In genomic region chr6:158554611-158555361, GRCh38 we compare ENCODE assay signal across 1 cellular context.
TF ChIP-seq lines count a peak whose summit lies in the region.

No MANE protein-coding gene starts in this region.

TF ChIP-seq in HepG2, 621 proteins besides CTCF, POLR2A, EP300 and RAD21 (continued from another document and continues in another):
- peak in 1 of 2 experiments; percentile 55; a peak in 1 of 4 replicates for TF ChIP-seq KLF16 (CRISPR knock-in tag; IDR thresholded peaks at IDR 0.05)
- peak; percentile 74; the same call in 1 of the 2 replicates for TF ChIP-seq ZFP36L1 (CRISPR knock-in tag; IDR thresholded peaks at IDR 0.05)
- peak; percentile 65; the same call in 1 of the 2 replicates for TF ChIP-seq ZNF652 (CRISPR knock-in tag; IDR thresholded peaks at IDR 0.05; ENCODE audit: borderline replicate concordance, low read depth)
- TF ChIP-seq MIER2 (CRISPR knock-in tag; IDR thresholded peaks at IDR 0.05) = peak; percentile 80; the same call in 1 of the 2 replicates
- peak; percentile 88 for TF ChIP-seq ZNF317 (CRISPR knock-in tag; IDR thresholded peaks at IDR 0.05)
- no peak for TF ChIP-seq LBX2 (CRISPR knock-in tag; IDR thresholded peaks at IDR 0.05; ENCODE audit: borderline replicate concordance)
- TF ChIP-seq TRIM22 (IDR thresholded peaks at IDR 0.05) = no peak
- TF ChIP-seq JDP2 (CRISPR knock-in tag; IDR thresholded peaks at IDR 0.05; ENCODE audit: borderline replicate concordance) = no peak
- no peak for TF ChIP-seq ZNF18 (CRISPR knock-in tag; IDR thresholded peaks at IDR 0.05; ENCODE audit: insufficient replicate concordance)
- TF ChIP-seq, protein P1, sequence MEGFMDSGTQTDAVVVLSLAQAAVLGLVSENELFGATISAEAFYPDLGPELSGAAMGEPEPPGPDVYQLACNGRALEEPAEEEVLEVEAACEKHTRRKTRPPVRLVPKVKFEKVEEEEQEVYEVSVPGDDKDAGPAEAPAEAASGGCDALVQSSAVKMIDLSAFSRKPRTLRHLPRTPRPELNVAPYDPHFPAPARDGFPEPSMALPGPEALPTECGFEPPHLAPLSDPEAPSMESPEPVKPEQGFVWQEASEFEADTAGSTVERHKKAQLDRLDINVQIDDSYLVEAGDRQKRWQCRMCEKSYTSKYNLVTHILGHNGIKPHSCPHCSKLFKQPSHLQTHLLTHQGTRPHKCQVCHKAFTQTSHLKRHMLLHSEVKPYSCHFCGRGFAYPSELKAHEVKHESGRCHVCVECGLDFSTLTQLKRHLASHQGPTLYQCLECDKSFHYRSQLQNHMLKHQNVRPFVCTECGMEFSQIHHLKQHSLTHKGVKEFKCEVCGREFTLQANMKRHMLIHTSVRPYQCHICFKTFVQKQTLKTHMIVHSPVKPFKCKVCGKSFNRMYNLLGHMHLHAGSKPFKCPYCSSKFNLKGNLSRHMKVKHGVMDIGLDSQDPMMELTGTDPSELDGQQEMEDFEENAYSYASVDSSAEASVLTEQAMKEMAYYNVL (CRISPR knock-in tag; IDR thresholded peaks at IDR 0.05; ENCODE audit: borderline replicate concordance) = peak; percentile 85; the same call in 1 of the 2 replicates
- TF ChIP-seq, protein P2, sequence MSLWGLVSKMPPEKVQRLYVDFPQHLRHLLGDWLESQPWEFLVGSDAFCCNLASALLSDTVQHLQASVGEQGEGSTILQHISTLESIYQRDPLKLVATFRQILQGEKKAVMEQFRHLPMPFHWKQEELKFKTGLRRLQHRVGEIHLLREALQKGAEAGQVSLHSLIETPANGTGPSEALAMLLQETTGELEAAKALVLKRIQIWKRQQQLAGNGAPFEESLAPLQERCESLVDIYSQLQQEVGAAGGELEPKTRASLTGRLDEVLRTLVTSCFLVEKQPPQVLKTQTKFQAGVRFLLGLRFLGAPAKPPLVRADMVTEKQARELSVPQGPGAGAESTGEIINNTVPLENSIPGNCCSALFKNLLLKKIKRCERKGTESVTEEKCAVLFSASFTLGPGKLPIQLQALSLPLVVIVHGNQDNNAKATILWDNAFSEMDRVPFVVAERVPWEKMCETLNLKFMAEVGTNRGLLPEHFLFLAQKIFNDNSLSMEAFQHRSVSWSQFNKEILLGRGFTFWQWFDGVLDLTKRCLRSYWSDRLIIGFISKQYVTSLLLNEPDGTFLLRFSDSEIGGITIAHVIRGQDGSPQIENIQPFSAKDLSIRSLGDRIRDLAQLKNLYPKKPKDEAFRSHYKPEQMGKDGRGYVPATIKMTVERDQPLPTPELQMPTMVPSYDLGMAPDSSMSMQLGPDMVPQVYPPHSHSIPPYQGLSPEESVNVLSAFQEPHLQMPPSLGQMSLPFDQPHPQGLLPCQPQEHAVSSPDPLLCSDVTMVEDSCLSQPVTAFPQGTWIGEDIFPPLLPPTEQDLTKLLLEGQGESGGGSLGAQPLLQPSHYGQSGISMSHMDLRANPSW (CRISPR knock-in tag; IDR thresholded peaks at IDR 0.05; ENCODE audit: borderline replicate concordance) = peak; percentile 64; the same call in 1 of the 2 replicates
- TF ChIP-seq MBD4 (IDR thresholded peaks at IDR 0.05; ENCODE audit: borderline replicate concordance, low read length) = peak; percentile 64; the same call in 1 of the 2 replicates
- no peak for TF ChIP-seq ARNT2 (CRISPR knock-in tag; IDR thresholded peaks at IDR 0.05; ENCODE audit: low read depth)
- TF ChIP-seq KIAA2018 (CRISPR knock-in tag; IDR thresholded peaks at IDR 0.05; ENCODE audit: borderline replicate concordance) = no peak
- TF ChIP-seq HNF4A (CRISPR knock-in tag; IDR thresholded peaks at IDR 0.05) = peak; percentile 51
- TF ChIP-seq NKX3-1 (CRISPR knock-in tag; IDR thresholded peaks at IDR 0.05) = peak; percentile 20; the same call in 1 of the 2 replicates
- peak; percentile 18; the same call in 1 of the 2 replicates for TF ChIP-seq SMC3 (IDR thresholded peaks at IDR 0.05; ENCODE audit: low read length)
- no peak for TF ChIP-seq ZNF225 (CRISPR knock-in tag; IDR thresholded peaks at IDR 0.05)
- no peak for TF ChIP-seq DR1 (CRISPR knock-in tag; IDR thresholded peaks at IDR 0.05)
- TF ChIP-seq, protein P3, sequence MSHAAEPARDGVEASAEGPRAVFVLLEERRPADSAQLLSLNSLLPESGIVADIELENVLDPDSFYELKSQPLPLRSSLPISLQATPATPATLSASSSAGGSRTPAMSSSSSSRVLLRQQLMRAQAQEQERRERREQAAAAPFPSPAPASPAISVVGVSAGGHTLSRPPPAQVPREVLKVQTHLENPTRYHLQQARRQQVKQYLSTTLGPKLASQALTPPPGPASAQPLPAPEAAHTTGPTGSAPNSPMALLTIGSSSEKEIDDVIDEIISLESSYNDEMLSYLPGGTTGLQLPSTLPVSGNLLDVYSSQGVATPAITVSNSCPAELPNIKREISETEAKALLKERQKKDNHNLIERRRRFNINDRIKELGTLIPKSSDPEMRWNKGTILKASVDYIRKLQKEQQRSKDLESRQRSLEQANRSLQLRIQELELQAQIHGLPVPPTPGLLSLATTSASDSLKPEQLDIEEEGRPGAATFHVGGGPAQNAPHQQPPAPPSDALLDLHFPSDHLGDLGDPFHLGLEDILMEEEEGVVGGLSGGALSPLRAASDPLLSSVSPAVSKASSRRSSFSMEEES (CRISPR knock-in tag; IDR thresholded peaks at IDR 0.05) = peak; percentile 77
- TF ChIP-seq ZFP62 (CRISPR knock-in tag; IDR thresholded peaks at IDR 0.05) = no peak
- TF ChIP-seq THYN1 (CRISPR knock-in tag; IDR thresholded peaks at IDR 0.05; ENCODE audit: borderline replicate concordance, low read depth) = no peak
- no peak for TF ChIP-seq ZKSCAN1 (IDR thresholded peaks at IDR 0.05; ENCODE audit: low read length)
- TF ChIP-seq SNAI1 (CRISPR knock-in tag; IDR thresholded peaks at IDR 0.05; ENCODE audit: borderline replicate concordance) = no peak
- TF ChIP-seq DNMT3B (CRISPR knock-in tag; conservative IDR thresholded peaks at IDR 0.05) = no peak
- peak; percentile 90 for TF ChIP-seq FOXK2 (IDR thresholded peaks at IDR 0.05)
- no peak for TF ChIP-seq HCFC1 (IDR thresholded peaks at IDR 0.05; ENCODE audit: low read depth, low read length)
- TF ChIP-seq TEF (CRISPR knock-in tag; IDR thresholded peaks at IDR 0.05) = peak; percentile 77
- peak; percentile 65; the same call in 1 of the 2 replicates for TF ChIP-seq ZBTB20 (CRISPR knock-in tag; IDR thresholded peaks at IDR 0.05; ENCODE audit: borderline replicate concordance, low read depth)
- TF ChIP-seq NCOA1 (CRISPR knock-in tag; IDR thresholded peaks at IDR 0.05) = peak; percentile 42; the same call in 1 of the 2 replicates
- peak; percentile 85 for TF ChIP-seq SKI (IDR thresholded peaks at IDR 0.05; ENCODE audit: partially characterized antibody)
- 0 out of 2 replicates have a peak, but pooled peaks have one; percentile 16 for TF ChIP-seq PITX1 (CRISPR knock-in tag; IDR thresholded peaks at IDR 0.05)
- TF ChIP-seq PLRG1 (conservative IDR thresholded peaks at IDR 0.05) = no peak
- TF ChIP-seq CBX5 (CRISPR knock-in tag; IDR thresholded peaks at IDR 0.05; ENCODE audit: borderline replicate concordance) = no peak
- TF ChIP-seq MBNL3 (CRISPR knock-in tag; conservative IDR thresholded peaks at IDR 0.05) = no peak
- peak; percentile 99 for TF ChIP-seq SIX1 (CRISPR knock-in tag; IDR thresholded peaks at IDR 0.05; ENCODE audit: borderline replicate concordance)
- TF ChIP-seq ZFP91 (CRISPR knock-in tag; IDR thresholded peaks at IDR 0.05; ENCODE audit: borderline replicate concordance) = no peak
- TF ChIP-seq ZMAT3 (CRISPR knock-in tag; conservative IDR thresholded peaks at IDR 0.05) = peak; percentile 71; the same call in 1 of the 2 replicates
- no peak for TF ChIP-seq NRL (CRISPR knock-in tag; IDR thresholded peaks at IDR 0.05; ENCODE audit: borderline replicate concordance)
- no peak for TF ChIP-seq ZIK1 (CRISPR knock-in tag; IDR thresholded peaks at IDR 0.05; ENCODE audit: borderline replicate concordance, low read depth)
- TF ChIP-seq FOXM1 (CRISPR knock-in tag; IDR thresholded peaks at IDR 0.05) = no peak
- TF ChIP-seq ZKSCAN8 (CRISPR knock-in tag; IDR thresholded peaks at IDR 0.05; ENCODE audit: borderline replicate concordance) = peak; percentile 72; the same call in 1 of the 2 replicates
- TF ChIP-seq REL (CRISPR knock-in tag; conservative IDR thresholded peaks at IDR 0.05) = no peak
